Comparison of ENCODE assay signal across 13 cellular contexts in the genomic region with DNA sequence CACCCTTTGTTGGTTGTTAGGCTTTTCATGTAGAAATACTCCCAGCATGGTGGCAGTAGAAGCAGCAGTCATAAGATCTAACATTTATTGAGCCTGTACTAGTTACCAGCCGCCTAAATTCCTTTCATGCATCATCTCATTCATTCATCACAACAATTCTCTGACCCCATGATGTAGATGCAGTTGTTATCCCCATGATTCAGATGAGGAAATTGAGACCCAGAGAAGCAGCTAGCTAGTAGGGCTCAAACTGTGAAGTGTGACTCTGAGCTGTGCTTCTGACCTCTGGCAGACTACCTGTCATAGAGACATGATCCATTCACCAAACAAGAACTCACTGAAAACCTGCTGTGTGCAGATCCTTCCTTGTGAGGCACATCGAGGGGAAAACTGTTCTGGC. TPM values are rescaled to one million over a fixed set of nuclear protein-coding genes. Genes with fewer than 3 reads are reported as not detected.
DNase-seq lines count a peak whose midpoint lies in the region; ATAC-seq and TF ChIP-seq lines count a peak whose summit lies in the region.
"Had no signal": no experiment of that assay in that cellular context is flagged by ENCODE, and none has a peak within 500 bp of the region (broad histone marks: within the 10 kb centered on the region; RNA-seq: fewer than 3 reads in every experiment).

No MANE protein-coding gene starts in this region.

- ATAC-seq in CD8-positive, alpha-beta T cell: no peak
- no peak for ATAC-seq in GM21528 (IDR thresholded peaks at IDR 0.05; ENCODE audit: low FRiP score, unreplicated experiment)
- ATAC-seq in GM19351 (IDR thresholded peaks at IDR 0.05; ENCODE audit: unreplicated experiment): no peak
- ATAC-seq: GM12878 had no signal

- intact Hi-C loops in CD8-positive, alpha-beta T cell (cut with DNase I, micrococcal nuclease): loop anchor here in 1 of 2 experiments (5.0 kb wide), 1 partner anchor 33 kb away; no protein-coding TSS in a partner anchor

- H3K4me1 Mint-ChIP-seq in CD8-positive, alpha-beta T cell (ENCODE audit: low read depth): peaks cover 60% of the 10 kb centered on the region
- H3K4me1 Mint-ChIP-seq in HFFc6 (ENCODE audit: low read depth) (peaks cover 44% of the 10 kb centered on the region), endodermal cell (peaks cover 33% of the 10 kb centered on the region), nephron progenitor cell (peaks cover 51% of the 10 kb centered on the region)

- no peaks in the 10 kb centered on the region for H3K9me3 ChIP-seq in CD8-positive, alpha-beta T cell (ENCODE audit: low read length)
- no peaks in the 10 kb centered on the region for H3K9me3 ChIP-seq in endodermal cell (ENCODE audit: control insufficient read depth, low read length)

- no peak for TF ChIP-seq CTCF in CD8-positive, alpha-beta T cell (IDR thresholded peaks at IDR 0.05)
- TF ChIP-seq CTCF in HFFc6 (IDR thresholded peaks at IDR 0.05): no peak
- no peak for TF ChIP-seq CTCF in endodermal cell (conservative IDR thresholded peaks at IDR 0.05)
- no peak for TF ChIP-seq CTCF in nephron progenitor cell (IDR thresholded peaks at IDR 0.05)

- H3K27ac Mint-ChIP-seq in CD8-positive, alpha-beta T cell: peak overlapping the region; percentile 58
- peak overlapping the region; percentile 29; the same call in 1 of the 2 replicates for H3K27ac Mint-ChIP-seq in HFFc6
- no peak overlapping the region for H3K27ac Mint-ChIP-seq in endodermal cell
- H3K27ac Mint-ChIP-seq in nephron progenitor cell: peak overlapping the region; percentile 2

- peaks cover 36% of the 10 kb centered on the region for H3K36me3 Mint-ChIP-seq in CD8-positive, alpha-beta T cell
- H3K36me3 Mint-ChIP-seq in HFFc6 (ENCODE audit: low read depth): peaks cover 31% of the 10 kb centered on the region
- peaks cover 28% of the 10 kb centered on the region for H3K36me3 Mint-ChIP-seq in endodermal cell (ENCODE audit: low read depth)
- H3K36me3 Mint-ChIP-seq in nephron progenitor cell (ENCODE audit: low read depth): peaks cover 67% of the 10 kb centered on the region

- H3K4me3 Mint-ChIP-seq in CD8-positive, alpha-beta T cell: no peak overlapping the region
- H3K4me3 Mint-ChIP-seq in HFFc6: no peak overlapping the region
- no peak overlapping the region for H3K4me3 Mint-ChIP-seq in endodermal cell
- H3K4me3 Mint-ChIP-seq in nephron progenitor cell: no peak overlapping the region
- H3K4me3 Mint-ChIP-seq: T-helper 2 cell treated with Interferon-gamma antibody and Interleukin-4, amounts not matched to agents 5 μg/mL and 100 μg/mL, for 36 hours had no signal

- H3K36me3 ChIP-seq in CD8-positive, alpha-beta T cell (ENCODE audit: insufficient read depth, low read length): no peaks in the 10 kb centered on the region
- H3K36me3 ChIP-seq in endodermal cell (ENCODE audit: control insufficient read depth, insufficient read depth, low read length): peaks cover 25% of the 10 kb centered on the region

- DNase-seq in CD8-positive, alpha-beta T cell: peak in 1 of 7 experiments; percentile 31
- DNase-seq in HFFc6 (no peak), endodermal cell (peak; percentile 41), nephron progenitor cell (no peak), RKO (ENCODE audit: low spot score) (no peak)
- DNase-seq: KG1; NCI-H524 treated with DMSO at 0.1 percent for 48 hours; stimulated activated CD4-positive, alpha-beta T cell treated with anti-CD3 and anti-CD28 coated beads, Interleukin-4, amount 100 ng/mL, for 1 hour had no signal

- peaks cover 46% of the 10 kb centered on the region for H3K4me1 ChIP-seq in CD8-positive, alpha-beta T cell (ENCODE audit: insufficient read depth, low read length)
- peaks cover 4% of the 10 kb centered on the region for H3K4me1 ChIP-seq in endodermal cell (ENCODE audit: control insufficient read depth, insufficient read depth, low read length)

- 63 to 74% methylated on average over 1 to 2 of the region's 2 CpGs for WGBS in endodermal cell (ENCODE audit: insufficient coverage in 1 of 2, insufficient read length in 1 of 2), 2 experiments

- no peaks in the 10 kb centered on the region for H3K9me3 Mint-ChIP-seq in CD8-positive, alpha-beta T cell
- H3K9me3 Mint-ChIP-seq in HFFc6 (no peaks in the 10 kb centered on the region), endodermal cell (no peaks in the 10 kb centered on the region), nephron progenitor cell (peaks cover 4% of the 10 kb centered on the region)
- H3K9me3 Mint-ChIP-seq: T-helper 2 cell treated with Interferon-gamma antibody and Interleukin-4, amounts not matched to agents 5 μg/mL and 100 μg/mL, for 36 hours had no signal

- CTCF ChIA-PET in CD8-positive, alpha-beta T cell (lab: Charles Lee): no interaction called here

- no peak overlapping the region for H3K27ac ChIP-seq in CD8-positive, alpha-beta T cell (ENCODE audit: low read depth, low read length)
- no peak overlapping the region for H3K27ac ChIP-seq in endodermal cell (ENCODE audit: low read depth, low read length)
- H3K27ac ChIP-seq: BLaER1 had no signal

- H3K9ac ChIP-seq in endodermal cell (ENCODE audit: extremely low read depth, low read length, poor library complexity, severe bottlenecking): no peak overlapping the region
- H3K9ac ChIP-seq: BLaER1 had no signal

- no peaks in the 10 kb centered on the region for H3K27me3 Mint-ChIP-seq in CD8-positive, alpha-beta T cell (ENCODE audit: low read depth)
- H3K27me3 Mint-ChIP-seq in HFFc6 (ENCODE audit: insufficient read depth) (no peaks in the 10 kb centered on the region; the same call in 1 of the 2 replicates), endodermal cell (ENCODE audit: insufficient read depth) (no peaks in the 10 kb centered on the region), nephron progenitor cell (ENCODE audit: low read depth, poor library complexity) (peaks cover 6% of the 10 kb centered on the region)

- POLR2A ChIA-PET in CD8-positive, alpha-beta T cell (lab: Charles Lee): no interaction called here

- no peak overlapping the region for H3K4me3 ChIP-seq in CD8-positive, alpha-beta T cell (ENCODE audit: low read depth, low read length)
- H3K4me3 ChIP-seq in endodermal cell (ENCODE audit: low read length): no peak overlapping the region
- H3K4me3 ChIP-seq: BLaER1, GM12878 had no signal

- no peaks in the 10 kb centered on the region for H3K27me3 ChIP-seq in CD8-positive, alpha-beta T cell (ENCODE audit: insufficient read depth, low read length)
- no peaks in the 10 kb centered on the region for H3K27me3 ChIP-seq in endodermal cell (ENCODE audit: control insufficient read depth, insufficient read depth, low read length, poor library complexity, severe bottlenecking)
- H3K27me3 ChIP-seq: BLaER1 had no signal

RNA-seq across cellular contexts. Expression of gene RREB1, which starts 16.9 kb away (rescaled TPM):
- 10 to 100 TPM; 47.1 to 52.4 TPM for total RNA-seq in CD8-positive, alpha-beta T cell
- total RNA-seq in HFFc6 (2021; fragmentation: NEBNext Ultra II Directional; extraction: Animal tissue kit (Norgen Biotek cat#: 25700)): 10 to 100 TPM; 17.5 to 23.5 (median 20.1) TPM
- total RNA-seq in endodermal cell: 10 to 100 TPM; 51.2 to 64.3 TPM
- 13.7 TPM for polyA plus RNA-seq in endodermal cell (2013, experiment 1 of 2)
- polyA plus RNA-seq in endodermal cell (2013, experiment 2 of 2): 15.6 TPM
